12 cellular contexts compared by ENCODE assay signal in the genomic region with DNA sequence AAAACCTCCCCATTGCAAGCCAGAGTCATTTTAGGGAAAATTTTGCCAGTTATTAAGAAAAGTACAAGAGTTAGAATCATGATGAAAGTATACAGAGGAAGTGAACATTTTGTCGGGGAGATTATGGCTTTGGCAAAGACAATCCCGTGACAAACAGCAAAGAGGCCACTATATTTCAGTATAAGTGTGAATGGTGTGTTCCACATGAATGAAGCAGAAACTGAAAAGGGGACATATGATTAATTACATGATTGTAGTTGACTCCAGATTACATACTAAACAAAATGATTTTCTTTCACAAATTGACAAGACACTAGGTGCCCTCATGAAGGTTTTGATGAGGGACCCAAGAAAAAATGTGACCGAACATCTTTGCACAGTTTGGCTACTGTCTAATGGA. TPM values are rescaled to one million over a fixed set of nuclear protein-coding genes. Genes with fewer than 3 reads are reported as not detected.
A peak's percentile ranks its signal among the peaks of the same experiment; 100 is the strongest.
DNase-seq lines count a peak whose midpoint lies in the region; ATAC-seq and TF ChIP-seq lines count a peak whose summit lies in the region.
"Had no signal": no experiment of that assay in that cellular context is flagged by ENCODE, and none has a peak within 500 bp of the region (broad histone marks: within the 10 kb centered on the region; RNA-seq: fewer than 3 reads in every experiment).

No MANE protein-coding gene starts in this region.

- H3K9me3 Mint-ChIP-seq in activated T-helper 1 cell treated with anti-CD3 and anti-CD28 coated beads, Interleukin-12 subunit alpha, Interleukin-12 subunit beta, Interleukin-2, Interleukin-4 antibody, amounts not matched to agents 30 ng/mL and 10 ng/mL and 1 ng/mL, durations not matched to agents 14 hours and 24 hours and 36 hours, result peaks cover 26% of the 10 kb centered on the region
- H3K9me3 Mint-ChIP-seq in endodermal cell, result peaks cover 7% of the 10 kb centered on the region

- H3K4me3 Mint-ChIP-seq in activated T-helper 1 cell treated with anti-CD3 and anti-CD28 coated beads, Interleukin-12 subunit alpha, Interleukin-12 subunit beta, Interleukin-2, Interleukin-4 antibody, amounts not matched to agents 30 ng/mL and 10 ng/mL and 1 ng/mL, durations not matched to agents 14 hours and 24 hours and 36 hours, result peak overlapping the region; percentile 9
- no peak overlapping the region for H3K4me3 Mint-ChIP-seq in endodermal cell

- no peak overlapping the region for H3K4me2 ChIP-seq in trophoblast cell (ENCODE audit: low read length)

- H2AFZ ChIP-seq in trophoblast cell (ENCODE audit: insufficient read depth, low read length, poor library complexity), result no peak overlapping the region

- H3K4me1 Mint-ChIP-seq in activated T-helper 1 cell treated with anti-CD3 and anti-CD28 coated beads, Interleukin-12 subunit alpha, Interleukin-12 subunit beta, Interleukin-2, Interleukin-4 antibody, amounts not matched to agents 30 ng/mL and 10 ng/mL and 1 ng/mL, durations not matched to agents 14 hours and 24 hours and 36 hours (ENCODE audit: low read depth), result peaks cover 74% of the 10 kb centered on the region
- H3K4me1 Mint-ChIP-seq in endodermal cell, result peaks cover 17% of the 10 kb centered on the region

- no peaks in the 10 kb centered on the region for H3K79me2 ChIP-seq in trophoblast cell (ENCODE audit: control insufficient read depth, insufficient read depth, low read length, poor library complexity)

- ATAC-seq in GM18520 (IDR thresholded peaks at IDR 0.05; ENCODE audit: unreplicated experiment) (peak; percentile 64), GM19467 (IDR thresholded peaks at IDR 0.05; ENCODE audit: unreplicated experiment) (peak; percentile 43), HG02981 (IDR thresholded peaks at IDR 0.05; ENCODE audit: unreplicated experiment) (peak; percentile 77)

- H2BK12ac ChIP-seq in trophoblast cell (ENCODE audit: low read length), result no peak overlapping the region

- H3K9ac ChIP-seq in trophoblast cell (ENCODE audit: low read length) (no peak overlapping the region), endodermal cell (ENCODE audit: extremely low read depth, low read length, poor library complexity, severe bottlenecking) (no peak overlapping the region)

- no peak overlapping the region for H2BK5ac ChIP-seq in trophoblast cell (ENCODE audit: low read depth, low read length, poor library complexity)

- H3K27me3 Mint-ChIP-seq in activated T-helper 1 cell treated with anti-CD3 and anti-CD28 coated beads, Interleukin-12 subunit alpha, Interleukin-12 subunit beta, Interleukin-2, Interleukin-4 antibody, amounts not matched to agents 30 ng/mL and 10 ng/mL and 1 ng/mL, durations not matched to agents 14 hours and 24 hours and 36 hours (ENCODE audit: insufficient read depth), result no peaks in the 10 kb centered on the region
- H3K27me3 Mint-ChIP-seq in endodermal cell (ENCODE audit: insufficient read depth), result no peaks in the 10 kb centered on the region

- H4K91ac ChIP-seq in trophoblast cell (ENCODE audit: low read depth, low read length), result no peak overlapping the region

- H3K9me3 ChIP-seq in trophoblast cell (ENCODE audit: insufficient read depth, low read depth, low read length) (no peaks in the 10 kb centered on the region), endodermal cell (ENCODE audit: control insufficient read depth, low read length) (no peaks in the 10 kb centered on the region)
- H3K9me3 ChIP-seq: SJSA1, thoracic aorta had no signal

- H3K14ac ChIP-seq in trophoblast cell (ENCODE audit: low read length), result no peak overlapping the region

- no peak for TF ChIP-seq CTCF in endodermal cell (conservative IDR thresholded peaks at IDR 0.05)

- no CpG with 5 or more reads among the region's 3 CpGs for WGBS in trophoblast cell (ENCODE audit: extremely low coverage, insufficient coverage, insufficient read length)
- 93 to 94% methylated on average over 3 of the region's 3 CpGs for WGBS in endodermal cell (ENCODE audit: insufficient coverage in 1 of 2, insufficient read length in 1 of 2), 2 experiments

- H3K4me3 ChIP-seq in trophoblast cell (ENCODE audit: low read depth, low read length) (no peak overlapping the region), endodermal cell (ENCODE audit: low read length) (no peak overlapping the region)
- H3K4me3 ChIP-seq: SJSA1, thoracic aorta had no signal

- H3K27ac ChIP-seq in trophoblast cell (ENCODE audit: low read depth, low read length) (no peak overlapping the region), endodermal cell (ENCODE audit: low read depth, low read length) (no peak overlapping the region)
- H3K27ac ChIP-seq: SJSA1, thoracic aorta had no signal

- no peak overlapping the region for H2AK5ac ChIP-seq in trophoblast cell (ENCODE audit: low read length)

- H3K4me1 ChIP-seq in trophoblast cell (ENCODE audit: control insufficient read depth in 1 of 2, insufficient read depth in 2 of 2, low read length in 2 of 2) (peaks cover 6 to 10% of the 10 kb centered on the region in 2 experiments), endodermal cell (ENCODE audit: control insufficient read depth, insufficient read depth, low read length) (no peaks in the 10 kb centered on the region)
- H3K4me1 ChIP-seq: SJSA1 had no signal

- H3K36me3 ChIP-seq in trophoblast cell (ENCODE audit: control insufficient read depth in 1 of 2, insufficient read depth in 2 of 2, low read length in 2 of 2) (no peaks in the 10 kb centered on the region), endodermal cell (ENCODE audit: control insufficient read depth, insufficient read depth, low read length) (no peaks in the 10 kb centered on the region)
- H3K36me3 ChIP-seq: SJSA1, thoracic aorta had no signal

- H3K36me3 Mint-ChIP-seq in activated T-helper 1 cell treated with anti-CD3 and anti-CD28 coated beads, Interleukin-12 subunit alpha, Interleukin-12 subunit beta, Interleukin-2, Interleukin-4 antibody, amounts not matched to agents 30 ng/mL and 10 ng/mL and 1 ng/mL, durations not matched to agents 14 hours and 24 hours and 36 hours (ENCODE audit: low read depth), result peaks cover 81% of the 10 kb centered on the region
- H3K36me3 Mint-ChIP-seq in endodermal cell (ENCODE audit: low read depth), result no peaks in the 10 kb centered on the region

- no peak overlapping the region for H3K23ac ChIP-seq in trophoblast cell (ENCODE audit: low read length)

- H3K27me3 ChIP-seq in trophoblast cell (ENCODE audit: insufficient read depth, low read length), result no peaks in the 10 kb centered on the region
- H3K27me3 ChIP-seq in endodermal cell (ENCODE audit: control insufficient read depth, insufficient read depth, low read length, poor library complexity, severe bottlenecking), result no peaks in the 10 kb centered on the region
- H3K27me3 ChIP-seq: SJSA1 had no signal

- H4K12ac ChIP-seq in trophoblast cell (ENCODE audit: low read depth, low read length), result no peak overlapping the region

- H3K27ac Mint-ChIP-seq in activated T-helper 1 cell treated with anti-CD3 and anti-CD28 coated beads, Interleukin-12 subunit alpha, Interleukin-12 subunit beta, Interleukin-2, Interleukin-4 antibody, amounts not matched to agents 30 ng/mL and 10 ng/mL and 1 ng/mL, durations not matched to agents 14 hours and 24 hours and 36 hours, result peak overlapping the region; percentile 77
- H3K27ac Mint-ChIP-seq in endodermal cell, result no peak overlapping the region

- intact Hi-C loops in activated T-helper 1 cell treated with anti-CD3 and anti-CD28 coated beads, Interleukin-12 subunit alpha, Interleukin-12 subunit beta, Interleukin-2, Interleukin-4 antibody, amounts not matched to agents 30 ng/mL and 10 ng/mL and 1 ng/mL, durations not matched to agents 14 hours and 24 hours and 36 hours (cut with micrococcal nuclease), result loop anchor here (1.0 to 5.0 kb wide), 4 partner anchors 13 to 180 kb away; no protein-coding TSS in a partner anchor
- intact Hi-C loops in head of caudate nucleus (cut with DNase I), result no loop called here

- no peaks in the 10 kb centered on the region for H3K79me1 ChIP-seq in trophoblast cell (ENCODE audit: low read length)

- H3K4ac ChIP-seq in trophoblast cell (ENCODE audit: low read depth, low read length), result no peak overlapping the region

- no peak overlapping the region for H4K8ac ChIP-seq in trophoblast cell (ENCODE audit: low read depth, low read length)

- no peak overlapping the region for H2BK120ac ChIP-seq in trophoblast cell (ENCODE audit: insufficient read depth, low read length, poor library complexity)

- no peak for DNase-seq in activated T-helper 1 cell treated with anti-CD3 and anti-CD28 coated beads, Interleukin-12 subunit alpha, Interleukin-12 subunit beta, Interleukin-2, Interleukin-4 antibody, amounts not matched to agents 30 ng/mL and 10 ng/mL and 1 ng/mL, durations not matched to agents 14 hours and 24 hours and 36 hours (ENCODE audit: low spot score)
- DNase-seq in trophoblast cell, result no peak
- no peak for DNase-seq in endodermal cell
- no peak for DNase-seq in mesenteric fat pad (ENCODE audit: low spot score)
- DNase-seq in head of caudate nucleus, result no peak
- DNase-seq: kidney, NCI-H446 treated with DMSO at 0.1 percent for 48 hours had no signal

- no peak overlapping the region for H3K18ac ChIP-seq in trophoblast cell (ENCODE audit: low read length)

RNA-seq across cellular contexts. Expression of a gene that starts 42.0 kb away (rescaled TPM):
- 235 and 243 TPM in 2 replicates for total RNA-seq in activated T-helper 1 cell treated with anti-CD3 and anti-CD28 coated beads, Interleukin-12 subunit alpha, Interleukin-12 subunit beta, Interleukin-2, Interleukin-4 antibody, amounts not matched to agents 30 ng/mL and 10 ng/mL and 1 ng/mL, durations not matched to agents 14 hours and 24 hours and 36 hours
- 0.35 and 0.41 TPM in 2 replicates for polyA plus RNA-seq in trophoblast cell (2013)
- total RNA-seq in endodermal cell (not detected), mesenteric fat pad (2.6 TPM)
- 0.14 TPM for polyA plus RNA-seq in endodermal cell (2013, experiment 1 of 2)
- polyA plus RNA-seq in endodermal cell (2013, experiment 2 of 2), result not detected

RNA-seq across cellular contexts. Expression of a gene that starts 47.8 kb away (rescaled TPM):
- 141 and 142 TPM in 2 replicates for total RNA-seq in activated T-helper 1 cell treated with anti-CD3 and anti-CD28 coated beads, Interleukin-12 subunit alpha, Interleukin-12 subunit beta, Interleukin-2, Interleukin-4 antibody, amounts not matched to agents 30 ng/mL and 10 ng/mL and 1 ng/mL, durations not matched to agents 14 hours and 24 hours and 36 hours
- 6.4 and 6.5 TPM in 2 replicates for polyA plus RNA-seq in trophoblast cell (2013)
- total RNA-seq in endodermal cell, result 1 to 10 TPM in 1 of 2 donors, under 1 TPM in 1; 0.49 to 1.2 TPM
- polyA plus RNA-seq in endodermal cell (2013, experiment 1 of 2), result 2.9 TPM
- polyA plus RNA-seq in endodermal cell (2013, experiment 2 of 2), result 2.2 TPM
- 24.5 TPM for total RNA-seq in mesenteric fat pad

RNA-seq across cellular contexts. Expression of a gene that starts 59.4 kb away (rescaled TPM):
- total RNA-seq in activated T-helper 1 cell treated with anti-CD3 and anti-CD28 coated beads, Interleukin-12 subunit alpha, Interleukin-12 subunit beta, Interleukin-2, Interleukin-4 antibody, amounts not matched to agents 30 ng/mL and 10 ng/mL and 1 ng/mL, durations not matched to agents 14 hours and 24 hours and 36 hours, result 57.4 and 57.8 TPM in 2 replicates
- polyA plus RNA-seq in trophoblast cell (2013), result 1.7 and 1.8 TPM in 2 replicates
- total RNA-seq in endodermal cell (1 to 10 TPM in 1 of 2 donors, under 1 TPM in 1; 0.82 to 2.9 TPM), mesenteric fat pad (15.6 TPM)
- polyA plus RNA-seq in endodermal cell (2013, experiment 1 of 2), result 2.5 TPM
- polyA plus RNA-seq in endodermal cell (2013, experiment 2 of 2), result 1.1 TPM

Comparison
In these comparisons a context has a peak if more than half of its experiments do, and no peak if none do; other contexts are left out.
1. RNA of a gene that starts 42.0 kb away (total RNA-seq): 235 to 243 TPM in activated T-helper 1 cell treated with anti-CD3 and anti-CD28 coated beads, Interleukin-12 subunit alpha, Interleukin-12 subunit beta, Interleukin-2, Interleukin-4 antibody, amounts not matched to agents 30 ng/mL and 10 ng/mL and 1 ng/mL, durations not matched to agents 14 hours and 24 hours and 36 hours; 2.6 TPM in mesenteric fat pad (single experiment) and not detected in endodermal cell; every median in the first group is over 10 times any median in the second.
2. RNA of a gene that starts 47.8 kb away (total RNA-seq): 141 to 142 TPM in activated T-helper 1 cell treated with anti-CD3 and anti-CD28 coated beads, Interleukin-12 subunit alpha, Interleukin-12 subunit beta, Interleukin-2, Interleukin-4 antibody, amounts not matched to agents 30 ng/mL and 10 ng/mL and 1 ng/mL, durations not matched to agents 14 hours and 24 hours and 36 hours and 24.5 TPM in mesenteric fat pad (single experiment); 0.49 to 1.2 TPM in endodermal cell; every median in the first group is over 10 times any median in the second.
3. Peak in every context shown above with its lines, with median percentiles within 50 percentile points of each other: ATAC-seq.